ENCODE assay signal across 27 cellular contexts in genomic region chr18:3071676-3072075, GRCh38.
"Had no signal": no experiment of that assay in that cellular context is flagged by ENCODE, and none has a peak within 500 bp of the region (broad histone marks: within the 10 kb centered on the region; RNA-seq: fewer than 3 reads in every experiment).

No MANE protein-coding gene starts in this region.

- H3K36me3 ChIP-seq: brain microvascular endothelial cell, Peyer's patch had no signal

- H3K27me3 Mint-ChIP-seq: activated CD4-positive, alpha-beta T cell treated with anti-CD3 and anti-CD28 coated beads, Interleukin-2, amount 10 ng/mL, durations not matched to agents 24 days and 14 days; activated naive CD8-positive, alpha-beta T cell treated with anti-CD3 and anti-CD28 coated beads for 36 hours; activated T-helper 17 cell treated with anti-CD3 and anti-CD28 coated beads, Interleukin-2, amount 50 U/mL, for 72 hours had no signal

- DNase-seq: activated CD4-positive, alpha-beta T cell treated with anti-CD3 and anti-CD28 coated beads, Interleukin-2, amount 10 ng/mL, durations not matched to agents 24 days and 14 days; activated CD4-positive, alpha-beta T cell treated with anti-CD3 and anti-CD28 coated beads, Interleukin-2, amount 50 U/mL, for 4 hours; activated effector memory CD4-positive, alpha-beta T cell treated with anti-CD3 and anti-CD28 coated beads, Interleukin-2, amount 50 U/mL, for 16 hours; activated naive CD4-positive, alpha-beta T cell; activated naive CD4-positive, alpha-beta T cell treated with anti-CD3 and anti-CD28 coated beads, Interleukin-2, amount 50 U/mL, for 16 hours; activated naive CD8-positive, alpha-beta T cell treated with anti-CD3 and anti-CD28 coated beads for 36 hours; activated T-cell treated with anti-CD3 and anti-CD28 coated beads, Interleukin-2, amount 50 U/mL, for 1 hour; activated T-cell treated with anti-CD3 and anti-CD28 coated beads, Interleukin-2, amount 50 U/mL, for 72 hours; amniotic stem cell; aorta; brain microvascular endothelial cell; NCI-H1092 treated with DMSO at 0.1 percent for 48 hours; NCI-H1417; NCI-H146; NCI-H187; NCI-H2029 treated with DMSO at 0.1 percent for 48 hours; NCI-H2107; NCI-H2171; NCI-H510A; NCI-H526; NCI-H748 treated with DMSO at 0.1 percent for 48 hours; NK-92 treated with Interleukin-12 subunit alpha and Interleukin-12 subunit beta, amount 100 ng/mL, for 24 hours; PC-3; Peyer's patch; Right ventricle myocardium superior had no signal

- H3K9me3 Mint-ChIP-seq: activated CD4-positive, alpha-beta T cell treated with anti-CD3 and anti-CD28 coated beads, Interleukin-2, amount 10 ng/mL, durations not matched to agents 24 days and 14 days; activated T-cell treated with anti-CD3 and anti-CD28 coated beads, Interleukin-2, amount 50 U/mL, for 72 hours; activated T-helper 17 cell treated with anti-CD3 and anti-CD28 coated beads, Interleukin-2, amount 50 U/mL, for 72 hours had no signal

- H3K4me3 ChIP-seq: Peyer's patch, SK-N-MC had no signal

- H3K27ac Mint-ChIP-seq: activated CD4-positive, alpha-beta T cell treated with anti-CD3 and anti-CD28 coated beads, Interleukin-2, amount 10 ng/mL, durations not matched to agents 24 days and 14 days; activated naive CD8-positive, alpha-beta T cell treated with anti-CD3 and anti-CD28 coated beads for 36 hours; activated T-cell treated with anti-CD3 and anti-CD28 coated beads, Interleukin-2, amount 50 U/mL, for 72 hours; activated T-helper 17 cell treated with anti-CD3 and anti-CD28 coated beads, Interleukin-2, amount 50 U/mL, for 72 hours had no signal

- H3K27me3 ChIP-seq: brain microvascular endothelial cell, Peyer's patch had no signal

- ATAC-seq: activated T-cell treated with anti-CD3 and anti-CD28 coated beads, Interleukin-2, amount 50 U/mL, for 72 hours; activated T-helper 17 cell treated with anti-CD3 and anti-CD28 coated beads, Interleukin-2, amount 50 U/mL, for 72 hours; PC-3 had no signal

- H3K27ac ChIP-seq: brain microvascular endothelial cell, Peyer's patch, SK-N-MC had no signal

- H3K4me3 Mint-ChIP-seq: activated CD4-positive, alpha-beta T cell treated with anti-CD3 and anti-CD28 coated beads, Interleukin-2, amount 10 ng/mL, durations not matched to agents 24 days and 14 days; activated naive CD8-positive, alpha-beta T cell treated with anti-CD3 and anti-CD28 coated beads for 36 hours; activated T-cell treated with anti-CD3 and anti-CD28 coated beads, Interleukin-2, amount 50 U/mL, for 72 hours; activated T-helper 17 cell treated with anti-CD3 and anti-CD28 coated beads, Interleukin-2, amount 50 U/mL, for 72 hours had no signal

- H3K9me3 ChIP-seq: Peyer's patch had no signal
